Comparison of ENCODE assay signal across 17 cellular contexts in genomic region chr1:41356752-41357151, GRCh38. TPM values are rescaled to one million over a fixed set of nuclear protein-coding genes. Genes with fewer than 3 reads are reported as not detected.
DNase-seq lines count a peak whose midpoint lies in the region; ATAC-seq and TF ChIP-seq lines count a peak whose summit lies in the region.
"Had no signal": no experiment of that assay in that cellular context is flagged by ENCODE, and none has a peak within 500 bp of the region (broad histone marks: within the 10 kb centered on the region; RNA-seq: fewer than 3 reads in every experiment).

No MANE protein-coding gene starts in this region.

- peaks cover 0 to 8% (median 0%) of the 10 kb centered on the region in 5 experiments for H3K9me3 Mint-ChIP-seq in brain
- H3K9me3 Mint-ChIP-seq: CD8-positive, alpha-beta memory T cell had no signal

- no peak overlapping the region for H3K4me3 ChIP-seq in heart right ventricle
- H3K4me3 ChIP-seq in left lung = no peak overlapping the region

- H3K9me3 ChIP-seq in heart right ventricle = no peaks in the 10 kb centered on the region
- no peaks in the 10 kb centered on the region for H3K9me3 ChIP-seq in left lung

- TF ChIP-seq CTCF in heart right ventricle (IDR thresholded peaks at IDR 0.05) (no peak), brain (conservative IDR thresholded peaks at IDR 0.05) (no peak), left lung (IDR thresholded peaks at IDR 0.05) (no peak)

- H3K27ac ChIP-seq in heart right ventricle (peak overlapping the region in 7 of 10 donors; percentile 35 to 88 (median 65)), left lung (no peak overlapping the region)

- ATAC-seq in heart right ventricle = no peak
- ATAC-seq in Right ventricle myocardium superior (ENCODE audit: poor library complexity) = no peak
- ATAC-seq in left lung = no peak
- no peak for ATAC-seq in HG02759 (IDR thresholded peaks at IDR 0.05; ENCODE audit: unreplicated experiment)

- H3K4me1 Mint-ChIP-seq in brain = peaks cover 49% of the 10 kb centered on the region

- H3K36me3 ChIP-seq in heart right ventricle (no peaks in the 10 kb centered on the region), left lung (no peaks in the 10 kb centered on the region)

- H3K27me3 Mint-ChIP-seq in brain = peaks cover 6% of the 10 kb centered on the region

- intact Hi-C loops in heart right ventricle (cut with DNase I) (no loop called here), Right ventricle myocardium superior (cut with DNase I) (no loop called here), posterior vena cava (cut with DNase I) (no loop called here), left lung (cut with DNase I) (no loop called here)

- DNase-seq in heart right ventricle (no peak), Right ventricle myocardium superior (no peak), posterior vena cava (ENCODE audit: low spot score) (peak; percentile 6), left lung (no peak), NCI-H2227 (lab: John Stamatoyannopoulos, UW; ENCODE audit: unreplicated experiment) (no peak)
- DNase-seq: ACHN; CD8-positive, alpha-beta memory T cell; DND-41; GDM1; MM.1S; NCI-H1105 treated with DMSO at 0.1 percent for 48 hours; NCI-H187; NCI-H446 treated with DMSO at 0.1 percent for 48 hours; NCI-H748 treated with DMSO at 0.1 percent for 48 hours; SHP77 treated with DMSO at 0.1 percent for 48 hours had no signal

- H3K27me3 ChIP-seq in heart right ventricle (peaks cover 0 to 14% (median 0%) of the 10 kb centered on the region in 7 donors), left lung (peaks cover 0 to 19% of the 10 kb centered on the region in 2 donors)

- WGBS in heart right ventricle, 2 donors = 94 to 95% methylated on average over 4 of the region's 4 CpGs

- no peaks in the 10 kb centered on the region for H3K36me3 Mint-ChIP-seq in brain
- H3K36me3 Mint-ChIP-seq: CD8-positive, alpha-beta memory T cell had no signal

- peaks cover 11 to 45% (median 26%) of the 10 kb centered on the region in 9 donors for H3K4me1 ChIP-seq in heart right ventricle
- peaks cover 4 to 7% of the 10 kb centered on the region in 2 donors for H3K4me1 ChIP-seq in left lung

- H3K27ac Mint-ChIP-seq in brain = peak overlapping the region; percentile 6 to 95 (median 90)

- no peak overlapping the region for H3K4me3 Mint-ChIP-seq in brain
- H3K4me3 Mint-ChIP-seq: CD8-positive, alpha-beta memory T cell had no signal

RNA-seq across cellular contexts. Expression of gene FOXO6, which starts 4.5 kb away (rescaled TPM):
- 1 to 10 TPM in 8 of 10 donors, under 1 TPM in 2; 0.30 to 2.6 (median 1.4) TPM for total RNA-seq in heart right ventricle
- under 1 TPM; 0.77 to 0.95 TPM for polyA plus RNA-seq in heart right ventricle
- total RNA-seq in Right ventricle myocardium superior = 3.6 TPM
- polyA plus RNA-seq in brain (ENCODE audit: insufficient read depth, low read depth, low replicate concordance) = 8.1 TPM
- total RNA-seq in posterior vena cava = under 1 TPM; 0.62 to 0.83 TPM
- 1 to 10 TPM in 1 of 2 donors, under 1 TPM in 1; 0.63 to 1.0 TPM for total RNA-seq in left lung
- polyA plus RNA-seq: CD8-positive, alpha-beta memory T cell had no signal

Comparison
In these comparisons a context has a peak if more than half of its experiments do, and no peak if none do; other contexts are left out.
1. H3K27ac ChIP-seq: peak in heart right ventricle (7 of 10); none in left lung (0 of 2).